Comparison of ENCODE assay signal across 30 cellular contexts in the genomic region with DNA sequence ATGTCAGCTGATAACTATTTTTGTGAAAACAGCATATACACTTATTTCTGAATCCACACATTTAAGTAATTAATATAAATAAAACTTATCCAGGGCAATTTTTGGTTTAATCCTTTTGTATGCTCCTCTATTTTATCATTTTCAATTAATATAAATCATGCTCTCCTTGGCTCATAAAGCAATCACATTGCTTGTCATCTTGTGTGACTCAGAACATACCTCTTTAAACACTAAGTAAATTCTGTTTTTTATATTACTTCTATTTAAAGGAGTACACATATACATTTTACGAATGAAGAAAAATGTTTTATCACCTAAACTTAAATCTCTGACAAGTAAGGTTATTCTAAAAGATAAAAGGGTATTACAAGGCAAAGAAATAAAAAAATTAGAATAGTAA.
"Had no signal": no experiment of that assay in that cellular context is flagged by ENCODE, and none has a peak within 500 bp of the region (broad histone marks: within the 10 kb centered on the region; RNA-seq: fewer than 3 reads in every experiment).

No MANE protein-coding gene starts in this region.

- H3K27ac Mint-ChIP-seq: naive thymus-derived CD8-positive, alpha-beta T cell; nephron; stimulated activated naive B cell treated with anti-CD40 and anti-IgM and Interleukin-4, amounts not matched to agents 10 μg/mL and 1 μg/mL and 100 μg/mL, for 72 hours had no signal

- FAIRE-seq: pancreas, urothelium cell line had no signal

- H3K4me3 Mint-ChIP-seq: naive thymus-derived CD8-positive, alpha-beta T cell; nephron; neural crest cell; stimulated activated naive B cell treated with anti-CD40 and anti-IgM and Interleukin-4, amounts not matched to agents 10 μg/mL and 1 μg/mL and 100 μg/mL, for 72 hours had no signal

- DNase-seq: hippocampal formation; kidney; left colon; left lung; lower lobe of right lung; mammary epithelial cell; mesenchymal stem cell; naive thymus-derived CD8-positive, alpha-beta T cell; nucleus accumbens; pancreas; posterior cingulate gyrus; retina; right cardiac atrium; stimulated activated CD4-positive, alpha-beta T cell treated with anti-CD3 and anti-CD28 coated beads, Interleukin-12 subunit alpha, Interleukin-12 subunit beta, amount 100 ng/mL, for 4 hours; stimulated activated CD4-positive, alpha-beta T cell treated with anti-CD3 and anti-CD28 coated beads, Interleukin-15, amount 100 ng/mL, for 24 hours; stimulated activated CD4-positive, alpha-beta T cell treated with anti-CD3 and anti-CD28 coated beads, Interleukin-2, amount 100 ng/mL, for 24 hours; stimulated activated CD4-positive, alpha-beta T cell treated with anti-CD3 and anti-CD28 coated beads, Interleukin-4, amount 100 ng/mL, for 1 hour; stimulated activated naive B cell treated with anti-CD40 and anti-IgM and Interleukin-4, amounts not matched to agents 10 μg/mL and 1 μg/mL and 100 μg/mL, for 72 hours; stimulated activated naive CD8-positive, alpha-beta T cell treated with anti-CD3 and anti-CD28 coated beads, Interleukin-15, Interleukin-2, amounts not matched to agents 100 U/mL and 50 U/mL, for 24 hours; stomach; tibial artery; trophoblast cell; upper lobe of right lung had no signal

- H3K4me1 Mint-ChIP-seq: naive thymus-derived CD8-positive, alpha-beta T cell; nephron; neural crest cell had no signal

- ATAC-seq: left colon; left lung; lower lobe of right lung; naive thymus-derived CD8-positive, alpha-beta T cell; pancreas; right cardiac atrium; sciatic nerve; stimulated activated naive B cell treated with anti-CD40 and anti-IgM and Interleukin-4, amounts not matched to agents 10 μg/mL and 1 μg/mL and 100 μg/mL, for 72 hours; stimulated activated naive CD8-positive, alpha-beta T cell treated with anti-CD3 and anti-CD28 coated beads, Interleukin-15, Interleukin-2, amounts not matched to agents 100 U/mL and 50 U/mL, for 24 hours; upper lobe of right lung had no signal

- H3K4me3 ChIP-seq: left lung, lower lobe of right lung, pancreas, prostate gland, skin epidermis, stomach, thoracic aorta, tibial artery, upper lobe of right lung had no signal

- H3K27me3 Mint-ChIP-seq: naive thymus-derived CD8-positive, alpha-beta T cell; stimulated activated naive B cell treated with anti-CD40 and anti-IgM and Interleukin-4, amounts not matched to agents 10 μg/mL and 1 μg/mL and 100 μg/mL, for 72 hours had no signal

- H3K36me3 Mint-ChIP-seq: naive thymus-derived CD8-positive, alpha-beta T cell; stimulated activated naive B cell treated with anti-CD40 and anti-IgM and Interleukin-4, amounts not matched to agents 10 μg/mL and 1 μg/mL and 100 μg/mL, for 72 hours had no signal

- H3K9me3 Mint-ChIP-seq: nephron; neural crest cell; stimulated activated naive B cell treated with anti-CD40 and anti-IgM and Interleukin-4, amounts not matched to agents 10 μg/mL and 1 μg/mL and 100 μg/mL, for 72 hours had no signal
